In the genomic region with DNA sequence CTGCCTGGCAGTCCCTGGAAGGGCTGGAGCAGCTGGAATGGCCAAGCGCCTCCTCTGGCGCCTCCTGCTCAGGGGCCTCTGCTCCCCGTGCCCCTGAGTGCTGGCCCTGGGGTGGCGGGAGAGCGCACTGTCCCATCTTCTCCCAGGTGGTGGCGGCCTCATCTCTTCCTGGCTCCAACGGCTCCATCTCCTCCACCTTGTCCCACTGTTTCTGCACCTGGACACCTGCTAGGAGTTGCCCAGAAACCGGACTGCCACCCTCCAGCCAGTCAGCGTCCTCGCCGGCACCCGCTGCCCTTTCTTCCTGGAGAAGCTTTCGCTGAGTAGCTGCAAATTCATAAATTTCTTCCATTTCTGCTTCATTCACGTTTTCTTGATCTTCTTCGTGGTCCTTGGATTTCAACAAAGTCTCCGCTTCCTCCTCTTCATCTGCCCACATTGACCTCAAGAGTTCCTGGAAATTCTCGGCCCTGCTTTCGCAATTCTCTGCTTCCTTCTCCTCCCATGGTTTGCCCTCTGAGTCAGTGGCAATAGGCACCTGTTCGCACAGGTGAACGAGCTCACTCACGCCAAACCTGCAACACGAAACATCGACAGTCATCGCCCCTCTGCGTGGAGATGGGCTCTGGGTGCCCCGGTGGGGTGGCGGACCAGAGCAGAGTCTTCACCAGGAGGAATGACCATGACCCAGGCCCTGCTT, we compare ENCODE assay signal across 1 cellular context.
TF ChIP-seq lines count a peak whose summit lies in the region.

No MANE protein-coding gene starts in this region.

TF ChIP-seq in WTC11, 78 proteins besides CTCF, POLR2A, EP300 and RAD21 (continued from another document):
- TF ChIP-seq, protein P1, sequence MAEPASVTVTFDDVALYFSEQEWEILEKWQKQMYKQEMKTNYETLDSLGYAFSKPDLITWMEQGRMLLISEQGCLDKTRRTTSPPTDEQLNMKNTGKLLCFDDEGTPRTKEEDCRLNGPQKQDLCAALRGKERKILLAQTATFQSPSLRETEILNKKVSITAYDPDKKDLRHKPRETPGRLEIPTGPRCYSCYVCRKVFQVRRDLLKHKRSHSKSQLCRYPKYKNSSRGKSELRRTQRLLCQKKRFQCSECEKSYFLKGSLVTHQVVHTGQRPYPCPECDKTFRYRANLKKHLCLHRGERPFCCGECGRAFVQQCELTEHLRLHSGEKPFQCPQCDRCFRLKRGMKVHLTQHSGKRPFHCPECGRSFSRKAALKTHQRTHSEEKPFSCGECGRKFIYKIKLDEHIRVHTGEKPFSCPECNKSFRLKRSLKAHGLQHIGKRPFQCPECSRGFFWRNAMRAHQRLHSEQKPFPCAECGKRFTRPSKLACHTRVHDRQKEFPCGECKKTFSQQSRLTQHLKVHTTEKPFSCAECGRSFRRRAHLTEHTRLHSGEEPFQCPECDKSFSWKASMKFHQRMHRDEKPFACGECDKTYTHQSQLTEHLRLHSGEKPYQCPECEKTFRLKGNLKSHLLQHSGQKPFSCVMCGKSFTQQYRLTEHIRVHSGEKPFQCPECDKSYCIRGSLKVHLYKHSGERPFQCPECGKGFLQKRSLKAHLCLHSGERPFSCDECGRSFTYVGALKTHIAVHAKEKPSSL (CRISPR knock-in tag; conservative IDR thresholded peaks at IDR 0.05), result no peak
- TF ChIP-seq, protein P2, sequence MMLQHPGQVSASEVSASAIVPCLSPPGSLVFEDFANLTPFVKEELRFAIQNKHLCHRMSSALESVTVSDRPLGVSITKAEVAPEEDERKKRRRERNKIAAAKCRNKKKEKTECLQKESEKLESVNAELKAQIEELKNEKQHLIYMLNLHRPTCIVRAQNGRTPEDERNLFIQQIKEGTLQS (CRISPR knock-in tag; conservative IDR thresholded peaks at IDR 0.05), result no peak
- TF ChIP-seq ZNF396 (CRISPR knock-in tag; IDR thresholded peaks at IDR 0.05; ENCODE audit: borderline replicate concordance) (no peak), CBFB (CRISPR knock-in tag; IDR thresholded peaks at IDR 0.05; ENCODE audit: low read depth) (no peak), TCF7 (CRISPR knock-in tag; IDR thresholded peaks at IDR 0.05; ENCODE audit: low read depth) (no peak), NFATC4 (CRISPR knock-in tag; IDR thresholded peaks at IDR 0.05) (no peak), NR3C1 (CRISPR knock-in tag; conservative IDR thresholded peaks at IDR 0.05; ENCODE audit: low read depth) (no peak), TEAD1 (CRISPR knock-in tag; IDR thresholded peaks at IDR 0.05) (no peak), RELA (CRISPR knock-in tag; IDR thresholded peaks at IDR 0.05; ENCODE audit: borderline replicate concordance) (no peak)
- TF ChIP-seq, protein P3, sequence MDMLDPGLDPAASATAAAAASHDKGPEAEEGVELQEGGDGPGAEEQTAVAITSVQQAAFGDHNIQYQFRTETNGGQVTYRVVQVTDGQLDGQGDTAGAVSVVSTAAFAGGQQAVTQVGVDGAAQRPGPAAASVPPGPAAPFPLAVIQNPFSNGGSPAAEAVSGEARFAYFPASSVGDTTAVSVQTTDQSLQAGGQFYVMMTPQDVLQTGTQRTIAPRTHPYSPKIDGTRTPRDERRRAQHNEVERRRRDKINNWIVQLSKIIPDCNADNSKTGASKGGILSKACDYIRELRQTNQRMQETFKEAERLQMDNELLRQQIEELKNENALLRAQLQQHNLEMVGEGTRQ (CRISPR knock-in tag; IDR thresholded peaks at IDR 0.05), result no peak
- TF ChIP-seq, protein P4, sequence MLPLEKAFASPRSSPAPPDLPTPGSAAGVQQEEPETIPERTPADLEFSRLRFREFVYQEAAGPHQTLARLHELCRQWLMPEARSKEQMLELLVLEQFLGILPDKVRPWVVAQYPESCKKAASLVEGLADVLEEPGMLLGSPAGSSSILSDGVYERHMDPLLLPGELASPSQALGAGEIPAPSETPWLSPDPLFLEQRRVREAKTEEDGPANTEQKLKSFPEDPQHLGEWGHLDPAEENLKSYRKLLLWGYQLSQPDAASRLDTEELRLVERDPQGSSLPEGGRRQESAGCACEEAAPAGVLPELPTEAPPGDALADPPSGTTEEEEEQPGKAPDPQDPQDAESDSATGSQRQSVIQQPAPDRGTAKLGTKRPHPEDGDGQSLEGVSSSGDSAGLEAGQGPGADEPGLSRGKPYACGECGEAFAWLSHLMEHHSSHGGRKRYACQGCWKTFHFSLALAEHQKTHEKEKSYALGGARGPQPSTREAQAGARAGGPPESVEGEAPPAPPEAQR (CRISPR knock-in tag; IDR thresholded peaks at IDR 0.05), result no peak
- TF ChIP-seq, protein P5, sequence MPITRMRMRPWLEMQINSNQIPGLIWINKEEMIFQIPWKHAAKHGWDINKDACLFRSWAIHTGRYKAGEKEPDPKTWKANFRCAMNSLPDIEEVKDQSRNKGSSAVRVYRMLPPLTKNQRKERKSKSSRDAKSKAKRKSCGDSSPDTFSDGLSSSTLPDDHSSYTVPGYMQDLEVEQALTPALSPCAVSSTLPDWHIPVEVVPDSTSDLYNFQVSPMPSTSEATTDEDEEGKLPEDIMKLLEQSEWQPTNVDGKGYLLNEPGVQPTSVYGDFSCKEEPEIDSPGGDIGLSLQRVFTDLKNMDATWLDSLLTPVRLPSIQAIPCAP (CRISPR knock-in tag; IDR thresholded peaks at IDR 0.05), result no peak
